Comparison of ENCODE assay signal across 8 cellular contexts in the genomic region with DNA sequence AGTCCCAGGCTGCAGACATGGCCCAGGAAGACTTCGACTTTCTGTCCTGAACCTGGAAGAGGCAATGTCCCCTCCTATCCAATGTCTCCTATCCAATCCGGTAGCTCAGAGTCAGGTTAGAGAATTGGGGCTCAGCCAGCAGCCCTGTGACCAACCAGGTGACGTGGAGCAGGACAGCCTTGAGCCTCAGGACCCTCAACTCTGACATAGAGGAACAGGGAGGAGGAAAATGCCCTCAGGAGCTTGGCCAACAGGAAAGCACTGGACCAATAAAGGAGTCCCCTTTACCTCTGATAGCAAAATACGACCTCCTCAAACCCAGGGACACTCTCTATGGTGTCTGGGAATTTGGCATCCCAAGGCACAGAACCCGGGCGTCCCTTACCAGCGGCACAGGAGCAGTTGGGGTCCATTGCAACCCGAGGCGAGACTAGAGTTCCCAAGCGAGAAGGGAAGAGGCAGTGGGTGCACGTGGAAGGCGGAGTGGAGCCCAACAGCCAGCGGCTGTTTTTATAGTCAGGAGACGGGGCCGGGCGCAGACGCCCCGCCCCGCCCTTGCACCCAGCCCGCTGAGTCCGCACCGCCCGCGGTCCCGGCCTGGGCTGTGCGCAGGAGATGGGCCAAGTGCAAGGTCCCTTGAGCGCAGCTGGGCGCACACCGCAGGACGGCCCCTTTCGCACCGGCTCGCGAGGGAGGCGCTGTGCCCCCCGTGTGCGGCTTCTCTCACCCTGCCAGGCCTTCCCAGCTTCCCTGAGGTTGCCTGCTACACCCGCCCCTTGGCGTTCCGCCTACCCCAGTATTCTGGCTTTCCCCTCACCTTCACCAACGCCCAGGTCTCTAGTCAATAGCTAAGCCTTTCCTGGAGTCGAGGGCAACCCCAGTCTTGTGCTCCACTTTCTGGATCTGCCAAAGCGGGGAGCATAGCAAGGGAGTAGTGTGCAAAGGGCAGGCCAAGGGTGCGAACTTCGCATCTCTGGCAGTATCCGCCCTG. TPM values are rescaled to one million over a fixed set of nuclear protein-coding genes. Genes with fewer than 3 reads are reported as not detected.
DNase-seq lines count a peak whose midpoint lies in the region; ATAC-seq and TF ChIP-seq lines count a peak whose summit lies in the region.

Gene MT1G, minus strand, starts transcription at position 485 of the 991 bp plus-strand sequence. Its CDS starts 72 bp downstream, at position 413.

- DNase-seq in GF-D8 (lab: John Stamatoyannopoulos, UW) (peak; percentile 13), foreskin keratinocyte (no peak), NCI-H2227 treated with DMSO at 0.1 percent for 48 hours (lab: John Stamatoyannopoulos, UW) (no peak)
- DNase-seq in T-helper 2 cell treated with Interferon-gamma antibody and Interleukin-4, amounts not matched to agents 5 μg/mL and 100 μg/mL, for 36 hours (ENCODE audit: low spot score): peak; percentile 44

- no peaks in the 10 kb centered on the region for H3K9me3 Mint-ChIP-seq in T-helper 2 cell treated with Interferon-gamma antibody and Interleukin-4, amounts not matched to agents 5 μg/mL and 100 μg/mL, for 36 hours

- peak within 1 kb of the TSS; percentile 62 for H3K4me3 ChIP-seq in rectal smooth muscle tissue (ENCODE audit: low read length)

- peaks cover 3% of the 10 kb centered on the region for H3K36me3 Mint-ChIP-seq in T-helper 2 cell treated with Interferon-gamma antibody and Interleukin-4, amounts not matched to agents 5 μg/mL and 100 μg/mL, for 36 hours (ENCODE audit: low read depth)

- H3K27me3 ChIP-seq in foreskin keratinocyte (peaks cover 59% of the 10 kb centered on the region), rectal smooth muscle tissue (ENCODE audit: control insufficient read depth, insufficient read depth, low read length) (peaks cover 30% of the 10 kb centered on the region)

- H3K4me1 Mint-ChIP-seq in T-helper 2 cell treated with Interferon-gamma antibody and Interleukin-4, amounts not matched to agents 5 μg/mL and 100 μg/mL, for 36 hours (ENCODE audit: low read depth): peaks cover 40% of the 10 kb centered on the region

- H3K27ac Mint-ChIP-seq in T-helper 2 cell treated with Interferon-gamma antibody and Interleukin-4, amounts not matched to agents 5 μg/mL and 100 μg/mL, for 36 hours: no peak within 1 kb of the TSS

- no peak for TF ChIP-seq CTCF in foreskin keratinocyte (conservative IDR thresholded peaks at IDR 0.05)

- H3K4me3 Mint-ChIP-seq in T-helper 2 cell treated with Interferon-gamma antibody and Interleukin-4, amounts not matched to agents 5 μg/mL and 100 μg/mL, for 36 hours: peak within 1 kb of the TSS; percentile 70

- peak; percentile 82 for ATAC-seq in foreskin keratinocyte
- ATAC-seq in HG03460 (IDR thresholded peaks at IDR 0.05; ENCODE audit: unreplicated experiment): no peak
- no peak for ATAC-seq in GM18511 (IDR thresholded peaks at IDR 0.05; ENCODE audit: unreplicated experiment)
- ATAC-seq in HG02610 (IDR thresholded peaks at IDR 0.05; ENCODE audit: unreplicated experiment): no peak

- peak within 1 kb of the TSS; percentile 56 for H3K9ac ChIP-seq in rectal smooth muscle tissue (ENCODE audit: low read length)

- no peaks in the 10 kb centered on the region for H3K36me3 ChIP-seq in rectal smooth muscle tissue (ENCODE audit: control insufficient read depth, insufficient read depth, low read length)

- H3K27ac ChIP-seq in foreskin keratinocyte (no peak within 1 kb of the TSS), rectal smooth muscle tissue (ENCODE audit: low read depth, low read length) (no peak within 1 kb of the TSS)

- peaks cover under 1% of the 10 kb centered on the region for H3K4me1 ChIP-seq in foreskin keratinocyte
- H3K4me1 ChIP-seq in rectal smooth muscle tissue (ENCODE audit: control insufficient read depth, insufficient read depth, low read length): no peaks in the 10 kb centered on the region

- H3K27me3 Mint-ChIP-seq in T-helper 2 cell treated with Interferon-gamma antibody and Interleukin-4, amounts not matched to agents 5 μg/mL and 100 μg/mL, for 36 hours (ENCODE audit: low read depth): peaks cover 49% of the 10 kb centered on the region

RNA-seq across cellular contexts. Expression of gene MT1G, which starts in this region (rescaled TPM):
- 1.7 and 8.3 TPM in 2 replicates for total RNA-seq in foreskin keratinocyte
- 5.5 and 13.3 TPM in 2 replicates for polyA plus RNA-seq in foreskin keratinocyte

Comparison
In these comparisons a context has a peak if more than half of its experiments do, and no peak if none do; other contexts are left out.
1. DNase-seq: peak in GF-D8 (single experiment) and T-helper 2 cell treated with Interferon-gamma antibody and Interleukin-4, amounts not matched to agents 5 μg/mL and 100 μg/mL, for 36 hours (single experiment); none in foreskin keratinocyte (0 of 2) and NCI-H2227 treated with DMSO at 0.1 percent for 48 hours (single experiment).